In the genomic region with DNA sequence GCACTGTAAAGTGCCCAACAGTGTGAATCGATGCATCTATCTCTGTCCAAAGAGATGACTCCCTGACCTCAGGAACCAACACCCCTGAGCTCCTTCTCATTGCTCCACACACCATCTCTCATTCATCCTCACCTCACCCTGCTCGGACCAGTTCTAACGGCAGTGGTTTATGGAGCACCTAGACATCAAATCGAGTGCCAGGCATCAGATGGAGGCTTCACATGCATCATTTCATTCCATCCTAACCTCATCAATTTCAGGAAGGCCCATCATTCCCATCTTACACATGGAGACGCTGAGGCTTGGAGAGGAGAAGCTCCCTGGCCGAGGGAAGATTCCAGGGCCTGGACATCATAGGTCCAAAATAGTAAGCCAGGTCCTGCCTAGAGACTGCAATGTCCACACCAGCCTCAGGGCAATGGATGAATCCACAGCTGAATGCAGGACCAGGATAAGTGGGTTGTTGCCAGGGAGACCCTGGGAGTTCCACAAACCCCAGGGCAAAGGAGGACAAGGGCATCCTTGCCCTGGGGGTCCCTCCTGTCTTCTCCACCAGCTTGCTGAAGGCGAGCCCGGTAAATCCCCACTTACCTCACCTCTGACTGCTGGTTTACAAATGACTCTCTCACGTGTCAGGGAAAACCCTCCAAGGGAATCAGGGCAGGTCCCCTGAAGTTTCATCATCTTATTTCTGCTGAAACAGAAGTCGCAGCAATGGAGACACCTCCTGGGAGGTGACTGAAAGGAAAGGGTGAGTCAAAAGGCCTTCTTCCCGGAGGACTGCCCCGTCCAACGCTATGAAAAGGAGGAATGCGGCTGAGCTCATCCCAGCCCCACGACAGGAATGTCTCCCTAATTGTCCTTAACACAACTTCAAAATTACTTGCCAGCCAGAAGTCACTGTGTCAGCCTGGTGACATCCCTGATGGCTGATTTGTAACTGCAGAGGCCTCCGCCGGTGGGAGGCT, we compare ENCODE assay signal across 10 cellular contexts. TPM values are rescaled to one million over a fixed set of nuclear protein-coding genes. Genes with fewer than 3 reads are reported as not detected.
A peak's percentile ranks its signal among the peaks of the same experiment; 100 is the strongest.
DNase-seq lines count a peak whose midpoint lies in the region; ATAC-seq and TF ChIP-seq lines count a peak whose summit lies in the region.
"Had no signal": no experiment of that assay in that cellular context is flagged by ENCODE, and none has a peak within 500 bp of the region (broad histone marks: within the 10 kb centered on the region; RNA-seq: fewer than 3 reads in every experiment).

No MANE protein-coding gene starts in this region.

- H3K27me3 Mint-ChIP-seq in activated T-helper 2 cell treated with anti-CD3 and anti-CD28 coated beads, Interferon-gamma antibody, Interleukin-2, Interleukin-4, amounts not matched to agents 10 μg/mL and 5 μg/mL and 100 μg/mL, durations not matched to agents 14 hours and 24 hours and 36 hours (ENCODE audit: low read depth) = peaks cover 10% of the 10 kb centered on the region

- H3K9me3 Mint-ChIP-seq in activated T-helper 2 cell treated with anti-CD3 and anti-CD28 coated beads, Interferon-gamma antibody, Interleukin-2, Interleukin-4, amounts not matched to agents 10 μg/mL and 5 μg/mL and 100 μg/mL, durations not matched to agents 14 hours and 24 hours and 36 hours = no peaks in the 10 kb centered on the region
- H3K9me3 Mint-ChIP-seq: central memory CD8-positive, alpha-beta T cell had no signal

- no peaks in the 10 kb centered on the region for H3K36me3 Mint-ChIP-seq in activated T-helper 2 cell treated with anti-CD3 and anti-CD28 coated beads, Interferon-gamma antibody, Interleukin-2, Interleukin-4, amounts not matched to agents 10 μg/mL and 5 μg/mL and 100 μg/mL, durations not matched to agents 14 hours and 24 hours and 36 hours (ENCODE audit: low read depth)

- H3K27ac Mint-ChIP-seq in activated T-helper 2 cell treated with anti-CD3 and anti-CD28 coated beads, Interferon-gamma antibody, Interleukin-2, Interleukin-4, amounts not matched to agents 10 μg/mL and 5 μg/mL and 100 μg/mL, durations not matched to agents 14 hours and 24 hours and 36 hours = peak overlapping the region; percentile 8

- H3K4me3 Mint-ChIP-seq in activated T-helper 2 cell treated with anti-CD3 and anti-CD28 coated beads, Interferon-gamma antibody, Interleukin-2, Interleukin-4, amounts not matched to agents 10 μg/mL and 5 μg/mL and 100 μg/mL, durations not matched to agents 14 hours and 24 hours and 36 hours (ENCODE audit: low read depth) = no peak overlapping the region
- H3K4me3 Mint-ChIP-seq: central memory CD8-positive, alpha-beta T cell had no signal

- ATAC-seq in GM21825 (IDR thresholded peaks at IDR 0.05; ENCODE audit: unreplicated experiment) (peak; percentile 56), HG03097 (IDR thresholded peaks at IDR 0.05; ENCODE audit: low FRiP score, unreplicated experiment) (no peak)

- H3K36me3 ChIP-seq in BJ (ENCODE audit: control insufficient read depth, insufficient read depth, low read length) (no peaks in the 10 kb centered on the region), kidney epithelial cell (ENCODE audit: control insufficient read depth, insufficient read depth, low read length) (no peaks in the 10 kb centered on the region)

- peak; percentile 62 for DNase-seq in BJ (ENCODE audit: low read depth)
- DNase-seq in activated T-helper 2 cell treated with anti-CD3 and anti-CD28 coated beads, Interferon-gamma antibody, Interleukin-2, Interleukin-4, amounts not matched to agents 10 μg/mL and 5 μg/mL and 100 μg/mL, durations not matched to agents 14 hours and 24 hours and 36 hours (ENCODE audit: low spot score) = no peak
- peak; percentile 55 for DNase-seq in kidney epithelial cell (ENCODE audit: low read depth)
- no peak for DNase-seq in foreskin melanocyte
- DNase-seq in cerebellar nuclear complex (lab: John Stamatoyannopoulos, UW) = no peak
- no peak for DNase-seq in NCI-H146 treated with DMSO at 0.1 percent for 48 hours (lab: John Stamatoyannopoulos, UW; ENCODE audit: unreplicated experiment)
- DNase-seq: NCI-H2227 treated with DMSO at 0.1 percent for 48 hours had no signal

- intact Hi-C loops in activated T-helper 2 cell treated with anti-CD3 and anti-CD28 coated beads, Interferon-gamma antibody, Interleukin-2, Interleukin-4, amounts not matched to agents 10 μg/mL and 5 μg/mL and 100 μg/mL, durations not matched to agents 14 hours and 24 hours and 36 hours (cut with micrococcal nuclease) = no loop called here

- H3K27me3 ChIP-seq in BJ (ENCODE audit: control insufficient read depth, insufficient read depth, low read length) (no peaks in the 10 kb centered on the region), kidney epithelial cell (ENCODE audit: control insufficient read depth, insufficient read depth, low read length) (no peaks in the 10 kb centered on the region)

- H3K4me1 Mint-ChIP-seq in activated T-helper 2 cell treated with anti-CD3 and anti-CD28 coated beads, Interferon-gamma antibody, Interleukin-2, Interleukin-4, amounts not matched to agents 10 μg/mL and 5 μg/mL and 100 μg/mL, durations not matched to agents 14 hours and 24 hours and 36 hours (ENCODE audit: low read depth) = peaks cover 9% of the 10 kb centered on the region
- H3K4me1 Mint-ChIP-seq: central memory CD8-positive, alpha-beta T cell had no signal

- TF ChIP-seq CTCF in BJ (IDR thresholded peaks at IDR 0.05; ENCODE audit: insufficient read depth, low read depth, low read length) = no peak
- TF ChIP-seq CTCF in kidney epithelial cell (IDR thresholded peaks at IDR 0.05; ENCODE audit: insufficient read depth, low read length, poor library complexity, severe bottlenecking) = no peak

- CTCF ChIA-PET in BJ (lab: Yijun Ruan, JAX) = interaction anchor here (1.0 to 3.9 kb wide), 7 partner anchors 39 to 139 kb away, joined by 3 to 17 read pairs (median 4); no protein-coding TSS in a partner anchor

- H3K4me3 ChIP-seq in BJ (ENCODE audit: low read depth, low read length) (no peak overlapping the region), kidney epithelial cell (ENCODE audit: low read depth, low read length) (no peak overlapping the region)

- POLR2A ChIA-PET in BJ (lab: Charles Lee) = no interaction called here

RNA-seq across cellular contexts. Expression of a gene that starts 9.0 kb away (rescaled TPM):
- 11.1 and 15.0 TPM in 2 replicates for polyA plus RNA-seq in BJ (2011; rRNA removed)
- 18.4 and 24.7 TPM in 2 replicates for polyA minus RNA-seq in BJ (2011; rRNA and poly(A)+ RNA removed)
- 48.5 and 49.4 TPM in 2 replicates for total RNA-seq in activated T-helper 2 cell treated with anti-CD3 and anti-CD28 coated beads, Interferon-gamma antibody, Interleukin-2, Interleukin-4, amounts not matched to agents 10 μg/mL and 5 μg/mL and 100 μg/mL, durations not matched to agents 14 hours and 24 hours and 36 hours
- total RNA-seq in kidney epithelial cell = 25.3 and 26.6 TPM in 2 replicates

Comparison
In these comparisons a context has a peak if more than half of its experiments do, and no peak if none do; other contexts are left out.
1. DNase-seq: peak in BJ (single experiment) and kidney epithelial cell (single experiment); none in activated T-helper 2 cell treated with anti-CD3 and anti-CD28 coated beads, Interferon-gamma antibody, Interleukin-2, Interleukin-4, amounts not matched to agents 10 μg/mL and 5 μg/mL and 100 μg/mL, durations not matched to agents 14 hours and 24 hours and 36 hours (single experiment), foreskin melanocyte (single experiment), cerebellar nuclear complex (0 of 2) and NCI-H146 treated with DMSO at 0.1 percent for 48 hours (single experiment).